In genomic region chr3:145578465-145578864, GRCh38 we compare ENCODE assay signal across 30 cellular contexts.
"Had no signal": no experiment of that assay in that cellular context is flagged by ENCODE, and none has a peak within 500 bp of the region (broad histone marks: within the 10 kb centered on the region; RNA-seq: fewer than 3 reads in every experiment).

No MANE protein-coding gene starts in this region.

- H3K27me3 Mint-ChIP-seq: activated CD4-positive, alpha-beta T cell treated with anti-CD3 and anti-CD28 coated beads for 36 hours; activated CD4-positive, alpha-beta T cell treated with anti-CD3 and anti-CD28 coated beads, Interleukin-2, amount 10 ng/mL, durations not matched to agents 7 days and 5 days; activated naive CD4-positive, alpha-beta T cell treated with anti-CD3 and anti-CD28 coated beads, Interleukin-2, amount 50 U/mL, for 24 hours; activated naive CD8-positive, alpha-beta T cell treated with anti-CD3 and anti-CD28 coated beads, Interleukin-2, amount 10 ng/mL, durations not matched to agents 7 days and 5 days; activated T-cell treated with anti-CD3 and anti-CD28 coated beads, Interleukin-2, amount 50 U/mL, for 24 hours had no signal

- DNase-seq: activated CD4-positive, alpha-beta T cell treated with anti-CD3 and anti-CD28 coated beads for 36 hours; activated CD4-positive, alpha-beta T cell treated with anti-CD3 and anti-CD28 coated beads, Interleukin-2, amount 10 ng/mL, durations not matched to agents 7 days and 5 days; activated CD4-positive, alpha-beta T cell treated with anti-CD3 and anti-CD28 coated beads, Interleukin-2, amount 50 U/mL, for 48 hours; activated CD8-positive, alpha-beta T cell treated with anti-CD3 and anti-CD28 coated beads, Interleukin-2, amount 10 ng/mL, durations not matched to agents 7 days and 5 days; activated gamma-delta T cell; activated naive CD4-positive, alpha-beta T cell treated with Interleukin-2 at 50 U/mL for 16 hours; activated naive CD8-positive, alpha-beta T cell treated with anti-CD3 and anti-CD28 coated beads, Interleukin-2, amount 10 ng/mL, durations not matched to agents 7 days and 5 days; activated T-cell treated with anti-CD3 and anti-CD28 coated beads, Interleukin-2, amount 50 U/mL, for 24 hours; brain microvascular endothelial cell; central memory CD4-positive, alpha-beta T cell; Kasumi-1; KG1; MG63; NCI-H1092 treated with DMSO at 0.1 percent for 48 hours; NCI-H1436; NCI-H1694; NCI-H1930; NCI-H2081 treated with DMSO at 0.1 percent for 48 hours; NCI-H2171; NCI-H510A; NCI-H526; NCI-H748 treated with DMSO at 0.1 percent for 48 hours; SHP77; SK-N-SH had no signal

- H3K9me3 ChIP-seq: MG63, SJSA1, SK-N-SH had no signal

- H3K27ac ChIP-seq: brain microvascular endothelial cell, SJSA1 had no signal

- H3K27ac Mint-ChIP-seq: activated CD4-positive, alpha-beta T cell treated with anti-CD3 and anti-CD28 coated beads for 36 hours; activated CD4-positive, alpha-beta T cell treated with anti-CD3 and anti-CD28 coated beads, Interleukin-2, amount 10 ng/mL, durations not matched to agents 7 days and 5 days; activated CD8-positive, alpha-beta T cell treated with anti-CD3 and anti-CD28 coated beads, Interleukin-2, amount 10 ng/mL, durations not matched to agents 7 days and 5 days; activated naive CD4-positive, alpha-beta T cell treated with anti-CD3 and anti-CD28 coated beads, Interleukin-2, amount 50 U/mL, for 24 hours; activated naive CD8-positive, alpha-beta T cell treated with anti-CD3 and anti-CD28 coated beads, Interleukin-2, amount 10 ng/mL, durations not matched to agents 7 days and 5 days; activated T-cell treated with anti-CD3 and anti-CD28 coated beads, Interleukin-2, amount 50 U/mL, for 24 hours; activated T-helper 2 cell treated with anti-CD3 and anti-CD28 coated beads, Interferon-gamma antibody, Interleukin-2, Interleukin-4, amounts not matched to agents 10 μg/mL and 5 μg/mL and 100 μg/mL, durations not matched to agents 14 hours and 24 hours and 36 hours; T-helper 1 cell treated with Interleukin-12 subunit alpha and Interleukin-12 subunit beta and Interleukin-4 antibody, amounts not matched to agents 30 μg/mL and 1 μg/mL, for 36 hours; T-helper 2 cell treated with Interferon-gamma antibody and Interleukin-4, amounts not matched to agents 5 μg/mL and 100 μg/mL, for 36 hours; WTC11 had no signal

- H3K4me3 Mint-ChIP-seq: activated CD4-positive, alpha-beta T cell treated with anti-CD3 and anti-CD28 coated beads for 36 hours; activated CD4-positive, alpha-beta T cell treated with anti-CD3 and anti-CD28 coated beads, Interleukin-2, amount 10 ng/mL, durations not matched to agents 7 days and 5 days; activated CD8-positive, alpha-beta T cell treated with anti-CD3 and anti-CD28 coated beads, Interleukin-2, amount 10 ng/mL, durations not matched to agents 7 days and 5 days; activated naive CD4-positive, alpha-beta T cell treated with anti-CD3 and anti-CD28 coated beads, Interleukin-2, amount 50 U/mL, for 24 hours; activated naive CD8-positive, alpha-beta T cell treated with anti-CD3 and anti-CD28 coated beads, Interleukin-2, amount 10 ng/mL, durations not matched to agents 7 days and 5 days; activated T-cell treated with anti-CD3 and anti-CD28 coated beads, Interleukin-2, amount 50 U/mL, for 24 hours; T-helper 1 cell treated with Interleukin-12 subunit alpha and Interleukin-12 subunit beta and Interleukin-4 antibody, amounts not matched to agents 30 μg/mL and 1 μg/mL, for 36 hours; T-helper 2 cell treated with Interferon-gamma antibody and Interleukin-4, amounts not matched to agents 5 μg/mL and 100 μg/mL, for 36 hours; WTC11 had no signal

- H3K27me3 ChIP-seq: brain microvascular endothelial cell, MG63, SJSA1 had no signal

- H3K36me3 Mint-ChIP-seq: activated naive CD4-positive, alpha-beta T cell treated with anti-CD3 and anti-CD28 coated beads, Interleukin-2, amount 50 U/mL, for 24 hours; activated naive CD8-positive, alpha-beta T cell treated with anti-CD3 and anti-CD28 coated beads, Interleukin-2, amount 10 ng/mL, durations not matched to agents 7 days and 5 days had no signal

- H3K36me3 ChIP-seq: brain microvascular endothelial cell, MG63, SJSA1 had no signal

- H3K4me3 ChIP-seq: MG63, SJSA1 had no signal

- H3K4me1 Mint-ChIP-seq: activated CD4-positive, alpha-beta T cell treated with anti-CD3 and anti-CD28 coated beads for 36 hours; activated CD4-positive, alpha-beta T cell treated with anti-CD3 and anti-CD28 coated beads, Interleukin-2, amount 10 ng/mL, durations not matched to agents 7 days and 5 days; activated naive CD4-positive, alpha-beta T cell treated with anti-CD3 and anti-CD28 coated beads, Interleukin-2, amount 50 U/mL, for 24 hours; activated naive CD8-positive, alpha-beta T cell treated with anti-CD3 and anti-CD28 coated beads, Interleukin-2, amount 10 ng/mL, durations not matched to agents 7 days and 5 days; WTC11 had no signal

- H3K9me3 Mint-ChIP-seq: T-helper 1 cell treated with Interleukin-12 subunit alpha and Interleukin-12 subunit beta and Interleukin-4 antibody, amounts not matched to agents 30 μg/mL and 1 μg/mL, for 36 hours had no signal

- H3K4me1 ChIP-seq: SJSA1 had no signal
